Comparison of ENCODE assay signal across 33 cellular contexts in the genomic region with DNA sequence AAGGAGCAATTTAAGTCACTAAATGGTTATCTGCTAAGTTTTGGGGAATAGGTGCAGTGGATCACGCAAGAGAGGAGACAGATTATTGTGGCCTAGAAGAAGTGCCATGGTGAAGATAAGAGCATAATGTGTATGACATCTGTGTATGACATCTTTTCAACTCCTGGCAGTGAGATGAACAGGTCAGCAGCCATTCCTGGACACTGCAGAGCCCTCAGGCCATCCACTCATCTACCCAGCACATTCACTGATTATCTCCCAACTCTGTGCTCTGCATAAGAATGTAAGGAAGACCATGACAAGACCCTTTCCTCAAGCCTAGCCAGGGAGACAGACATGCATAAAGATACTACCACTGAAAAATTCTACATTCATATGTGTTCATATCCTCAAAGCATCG.
"Had no signal": no experiment of that assay in that cellular context is flagged by ENCODE, and none has a peak within 500 bp of the region (broad histone marks: within the 10 kb centered on the region; RNA-seq: fewer than 3 reads in every experiment).

No MANE protein-coding gene starts in this region.

- H3K4me3 Mint-ChIP-seq: activated B cell treated with CpG ODN at 0.5 μM for 24 hours; activated CD4-positive, alpha-beta memory T cell treated with anti-CD3 and anti-CD28 coated beads for 36 hours; activated naive CD4-positive, alpha-beta T cell treated with anti-CD3 and anti-CD28 coated beads for 36 hours; activated T-cell treated with anti-CD3 and anti-CD28 coated beads, Interleukin-2, amount 50 U/mL, for 4 hours; activated T-helper 1 cell treated with anti-CD3 and anti-CD28 coated beads, Interleukin-12 subunit alpha, Interleukin-12 subunit beta, Interleukin-2, Interleukin-4 antibody, amounts not matched to agents 30 ng/mL and 10 ng/mL and 1 ng/mL, durations not matched to agents 14 hours and 24 hours and 36 hours had no signal

- H3K27ac Mint-ChIP-seq: activated B cell treated with CpG ODN at 0.5 μM for 24 hours; activated CD4-positive, alpha-beta memory T cell treated with anti-CD3 and anti-CD28 coated beads for 36 hours; activated naive CD4-positive, alpha-beta T cell treated with anti-CD3 and anti-CD28 coated beads for 36 hours; activated naive CD4-positive, alpha-beta T cell treated with anti-CD3 and anti-CD28 coated beads, Interleukin-2, amount 50 U/mL, for 72 hours; activated T-helper 1 cell treated with anti-CD3 and anti-CD28 coated beads, Interleukin-12 subunit alpha, Interleukin-12 subunit beta, Interleukin-2, Interleukin-4 antibody, amounts not matched to agents 30 ng/mL and 10 ng/mL and 1 ng/mL, durations not matched to agents 14 hours and 24 hours and 36 hours had no signal

- H3K4me3 ChIP-seq: MG63, SJSA1 had no signal

- H3K4me1 Mint-ChIP-seq: activated B cell treated with CpG ODN at 0.5 μM for 24 hours had no signal

- H3K9me3 Mint-ChIP-seq: activated B cell treated with CpG ODN at 0.5 μM for 24 hours; activated CD4-positive, alpha-beta memory T cell treated with anti-CD3 and anti-CD28 coated beads for 36 hours; activated naive CD4-positive, alpha-beta T cell treated with anti-CD3 and anti-CD28 coated beads for 36 hours; activated naive CD4-positive, alpha-beta T cell treated with anti-CD3 and anti-CD28 coated beads, Interleukin-2, amount 50 U/mL, for 72 hours; activated T-cell treated with anti-CD3 and anti-CD28 coated beads, Interleukin-2, amount 50 U/mL, for 4 hours; activated T-helper 1 cell treated with anti-CD3 and anti-CD28 coated beads, Interleukin-12 subunit alpha, Interleukin-12 subunit beta, Interleukin-2, Interleukin-4 antibody, amounts not matched to agents 30 ng/mL and 10 ng/mL and 1 ng/mL, durations not matched to agents 14 hours and 24 hours and 36 hours had no signal

- ATAC-seq: activated naive CD4-positive, alpha-beta T cell treated with anti-CD3 and anti-CD28 coated beads, Interleukin-2, amount 50 U/mL, for 72 hours; activated T-cell treated with anti-CD3 and anti-CD28 coated beads, Interleukin-2, amount 50 U/mL, for 4 hours; Panc1 had no signal

- H3K9me3 ChIP-seq: MG63, SJSA1 had no signal

- H3K36me3 Mint-ChIP-seq: activated CD4-positive, alpha-beta memory T cell treated with anti-CD3 and anti-CD28 coated beads for 36 hours; activated naive CD4-positive, alpha-beta T cell treated with anti-CD3 and anti-CD28 coated beads, Interleukin-2, amount 50 U/mL, for 72 hours had no signal

- DNase-seq: activated B cell treated with CpG ODN at 0.5 μM for 24 hours; activated CD4-positive, alpha-beta memory T cell treated with anti-CD3 and anti-CD28 coated beads for 36 hours; activated CD4-positive, alpha-beta T cell treated with anti-CD3 and anti-CD28 coated beads for 4 hours; activated CD4-positive, alpha-beta T cell treated with anti-CD3 and anti-CD28 coated beads, Interleukin-2, amount 50 U/mL, for 1 hour; activated CD4-positive, CD25-positive, alpha-beta regulatory T cell treated with anti-CD3 and anti-CD28 coated beads, Interleukin-2, amount 50 U/mL, for 72 hours; activated CD8-positive, alpha-beta memory T cell treated with anti-CD3 and anti-CD28 coated beads, Interleukin-2, amount 50 U/mL, for 4 hours; activated gamma-delta T cell treated with Interleukin-2 at 50 U/mL for 16 hours; activated naive CD4-positive, alpha-beta T cell treated with anti-CD3 and anti-CD28 coated beads for 36 hours; activated T-cell treated with anti-CD3 and anti-CD28 coated beads for 4 hours; activated T-cell treated with anti-CD3 and anti-CD28 coated beads, Interleukin-2, amount 50 U/mL, for 4 hours; anterior cingulate cortex; brain microvascular endothelial cell; Kasumi-1; KG1; MG63; NCI-H1048; NCI-H1105 treated with DMSO at 0.1 percent for 48 hours; NCI-H1436; NCI-H1694 treated with DMSO at 0.1 percent for 48 hours; NCI-H2029; NCI-H345; NCI-H524 treated with DMSO at 0.1 percent for 48 hours; RPMI8226; SHP77 treated with DMSO at 0.1 percent for 48 hours; SW 1271; T-helper 1 cell; T-helper 2 cell; T-helper 9 cell had no signal

- H3K27ac ChIP-seq: brain microvascular endothelial cell, SJSA1, VCaP had no signal

- H3K27me3 ChIP-seq: brain microvascular endothelial cell, MG63, SJSA1 had no signal

- H3K27me3 Mint-ChIP-seq: activated B cell treated with CpG ODN at 0.5 μM for 24 hours; activated CD4-positive, alpha-beta memory T cell treated with anti-CD3 and anti-CD28 coated beads for 36 hours had no signal
